8 cellular contexts compared by ENCODE assay signal in the genomic region with DNA sequence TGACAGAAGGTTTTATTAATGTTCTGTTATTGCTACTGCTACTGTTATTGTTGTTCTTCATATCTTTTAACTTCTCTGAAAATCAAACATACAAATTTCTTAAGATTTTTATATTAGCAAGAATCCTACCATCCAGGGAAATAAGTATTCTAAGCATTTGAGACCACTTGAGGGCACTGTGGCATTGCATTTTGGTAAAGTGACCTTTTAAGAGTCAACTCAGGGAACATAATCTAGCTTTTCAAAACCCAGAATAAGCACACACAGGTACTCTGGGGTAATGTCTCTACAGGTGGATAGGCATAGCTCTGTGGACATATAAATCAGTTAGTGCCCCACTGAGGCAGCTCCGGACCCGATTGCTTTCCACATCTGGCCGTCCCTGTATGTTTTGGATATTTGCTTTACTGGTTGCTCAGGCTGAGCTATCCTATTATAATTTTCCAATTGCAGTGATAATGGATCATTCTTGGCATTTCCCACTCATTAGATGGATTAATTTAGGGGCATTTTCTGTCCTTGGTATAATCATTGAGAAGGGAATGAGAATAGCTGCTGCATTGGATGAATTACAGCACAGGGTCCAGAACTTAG.
A peak's percentile ranks its signal among the peaks of the same experiment; 100 is the strongest.
DNase-seq lines count a peak whose midpoint lies in the region; ATAC-seq and TF ChIP-seq lines count a peak whose summit lies in the region.

No MANE protein-coding gene starts in this region.

- H3K36me3 Mint-ChIP-seq in CD14-positive monocyte, result no peaks in the 10 kb centered on the region

- TF ChIP-seq CTCF in right atrium auricular region (IDR thresholded peaks at IDR 0.05), result peak in 1 of 2 donors; percentile 58
- no peak for TF ChIP-seq CTCF in CD14-positive monocyte (IDR thresholded peaks at IDR 0.05)

- H3K9me3 Mint-ChIP-seq in CD14-positive monocyte, result peaks cover 0 to 1% (median 0%) of the 10 kb centered on the region in 7 donors

- H3K27ac ChIP-seq in right atrium auricular region, result no peak overlapping the region

- ATAC-seq in Right ventricle myocardium superior (ENCODE audit: poor library complexity) (peak; percentile 75), GM18517 (IDR thresholded peaks at IDR 0.05; ENCODE audit: unreplicated experiment) (no peak), GM19467 (IDR thresholded peaks at IDR 0.05; ENCODE audit: unreplicated experiment) (no peak)

- H3K4me3 Mint-ChIP-seq in CD14-positive monocyte, result no peak overlapping the region

- H3K4me1 ChIP-seq in right atrium auricular region, result no peaks in the 10 kb centered on the region

- H3K4me3 ChIP-seq in right atrium auricular region, result no peak overlapping the region

- no peaks in the 10 kb centered on the region for H3K27me3 ChIP-seq in right atrium auricular region

- H3K27me3 Mint-ChIP-seq in CD14-positive monocyte (ENCODE audit: low read depth in 3 of 3), result no peaks in the 10 kb centered on the region

- intact Hi-C loops in Right ventricle myocardium superior (cut with DNase I), result no loop called here
- intact Hi-C loops in CD14-positive monocyte (cut with micrococcal nuclease), result no loop called here

- DNase-seq in Right ventricle myocardium superior (no peak), right atrium auricular region (ENCODE audit: low spot score) (no peak), RKO (ENCODE audit: low spot score) (peak; percentile 62), fibroblast of peridontal ligament (ENCODE audit: extremely low read depth) (peak; percentile 77), renal cortical epithelial cell (ENCODE audit: low read depth) (peak; percentile 55), CD14-positive monocyte (ENCODE audit: low spot score) (no peak)

- H3K9me3 ChIP-seq in right atrium auricular region, result no peaks in the 10 kb centered on the region

- no peaks in the 10 kb centered on the region for H3K4me1 Mint-ChIP-seq in CD14-positive monocyte

- H3K36me3 ChIP-seq in right atrium auricular region, result no peaks in the 10 kb centered on the region

- H3K27ac Mint-ChIP-seq in CD14-positive monocyte, result no peak overlapping the region

Comparison
In these comparisons a context has a peak if more than half of its experiments do, and no peak if none do; other contexts are left out.
1. DNase-seq: peak in RKO (single experiment), fibroblast of peridontal ligament (single experiment) and renal cortical epithelial cell (single experiment); none in Right ventricle myocardium superior (single experiment), right atrium auricular region (single experiment) and CD14-positive monocyte (single experiment).